16 cellular contexts compared by ENCODE assay signal in genomic region chr3:180181387-180181786, GRCh38.
DNase-seq lines count a peak whose midpoint lies in the region; ATAC-seq and TF ChIP-seq lines count a peak whose summit lies in the region.
"Had no signal": no experiment of that assay in that cellular context is flagged by ENCODE, and none has a peak within 500 bp of the region (broad histone marks: within the 10 kb centered on the region; RNA-seq: fewer than 3 reads in every experiment).

No MANE protein-coding gene starts in this region.

- no peak overlapping the region for H3K4me3 ChIP-seq in breast epithelium
- no peak overlapping the region for H3K4me3 ChIP-seq in mammary epithelial cell (replicated peaks in 1 of 3; ENCODE audit: insufficient read depth in 1 of 3, low read depth in 2 of 3, low read length in 3 of 3)
- no peak overlapping the region for H3K4me3 ChIP-seq in mesenchymal stem cell (ENCODE audit: insufficient read depth in 1 of 2, low read depth in 1 of 2, low read length in 2 of 2)
- H3K4me3 ChIP-seq in A673 (ENCODE audit: low read depth, low read length, poor library complexity, severe bottlenecking): no peak overlapping the region
- H3K4me3 ChIP-seq: BLaER1 treated with 17β-estradiol and CSF1 and Interleukin-3, amounts not matched to agents 10 nM and 100 nM; GM12878; GM23338; HAP-1 had no signal

- DNase-seq in MCF 10A (ENCODE audit: unreplicated experiment) (no peak), breast epithelium (ENCODE audit: low spot score in 2 of 2) (no peak), mammary epithelial cell (no peak), mesenchymal stem cell (no peak), A673 (ENCODE audit: low spot score) (no peak), mesothelial cell of epicardium (ENCODE audit: low spot score in 2 of 2, unreplicated experiment in 2 of 2) (no peak), T-helper 17 cell (no peak)
- DNase-seq: Calu3; CD4-positive, alpha-beta T cell; DMS 273 treated with DMSO at 0.1 percent for 48 hours had no signal

- CTCF ChIA-PET in MCF 10A (lab: Yijun Ruan, JAX) (no interaction called here), mammary epithelial cell (lab: Charles Lee; ENCODE audit: low non-redundant PET) (no interaction called here), A673 (lab: Charles Lee) (no interaction called here)

- no peaks in the 10 kb centered on the region for H4K20me1 ChIP-seq in mammary epithelial cell (ENCODE audit: insufficient read depth, low read length)
- H4K20me1 ChIP-seq: BLaER1 treated with 17β-estradiol and CSF1 and Interleukin-3, amounts not matched to agents 10 nM and 100 nM had no signal

- no peak overlapping the region for H2BK15ac ChIP-seq in mesenchymal stem cell (ENCODE audit: low read depth, poor library complexity, severe bottlenecking)

- H3K4me2 ChIP-seq in mammary epithelial cell (ENCODE audit: insufficient read depth, low read depth, low read length) (no peak overlapping the region), mesenchymal stem cell (ENCODE audit: low read length, poor library complexity, severe bottlenecking) (no peak overlapping the region)

- no peaks in the 10 kb centered on the region for H3K36me3 ChIP-seq in breast epithelium
- no peaks in the 10 kb centered on the region for H3K36me3 ChIP-seq in mammary epithelial cell (ENCODE audit: insufficient read depth, low read length)
- no peaks in the 10 kb centered on the region for H3K36me3 ChIP-seq in mesenchymal stem cell (ENCODE audit: control insufficient read depth in 1 of 2, insufficient read depth in 2 of 2, low read depth in 1 of 2, low read length in 2 of 2)
- no peaks in the 10 kb centered on the region for H3K36me3 ChIP-seq in A673 (ENCODE audit: insufficient read depth, low read length, poor library complexity, severe bottlenecking)
- H3K36me3 ChIP-seq: BLaER1 treated with 17β-estradiol and CSF1 and Interleukin-3, amounts not matched to agents 10 nM and 100 nM; HAP-1 had no signal

- no peak overlapping the region for H2BK5ac ChIP-seq in mesenchymal stem cell (ENCODE audit: low read depth, low read length, poor library complexity, severe bottlenecking)

- ATAC-seq in T-helper 17 cell: no peak
- ATAC-seq: GM12878, GM23338 had no signal

- no peak overlapping the region for H3K14ac ChIP-seq in mesenchymal stem cell (ENCODE audit: low read length in 2 of 2)

- H2BK120ac ChIP-seq in mesenchymal stem cell (ENCODE audit: low read depth, low read length): no peak overlapping the region

- dilution Hi-C loops in mammary epithelial cell (cut with HindIII; ENCODE audit: low sequenced_read_pairs): no loop called here

- no peak for TF ChIP-seq POLR2A in breast epithelium (IDR thresholded peaks at IDR 0.05)

- H2AK5ac ChIP-seq in mesenchymal stem cell (ENCODE audit: low read length, severe bottlenecking): no peak overlapping the region

- H3K27me3 ChIP-seq in breast epithelium (no peaks in the 10 kb centered on the region), mammary epithelial cell (ENCODE audit: insufficient read depth, low read length) (no peaks in the 10 kb centered on the region), mesenchymal stem cell (ENCODE audit: control insufficient read depth in 1 of 2, insufficient read depth in 1 of 2, low read length in 2 of 2) (no peaks in the 10 kb centered on the region), A673 (replicated peaks; ENCODE audit: insufficient read depth, low read depth, low read length, poor library complexity) (peaks cover 4% of the 10 kb centered on the region)
- H3K27me3 ChIP-seq: BLaER1 treated with 17β-estradiol and CSF1 and Interleukin-3, amounts not matched to agents 10 nM and 100 nM had no signal

- no peak overlapping the region for H3K9ac ChIP-seq in mammary epithelial cell (ENCODE audit: insufficient read depth, low read length)
- peak overlapping the region; percentile 63 for H3K9ac ChIP-seq in mesenchymal stem cell (ENCODE audit: low read length)
- H3K9ac ChIP-seq: BLaER1 treated with 17β-estradiol and CSF1 and Interleukin-3, amounts not matched to agents 10 nM and 100 nM had no signal

- intact Hi-C loops in MCF 10A (cut with micrococcal nuclease): no loop called here
- intact Hi-C loops in breast epithelium (cut with DNase I; ENCODE audit: low total_unique reads): no loop called here
- intact Hi-C loops in mammary epithelial cell (cut with micrococcal nuclease): no loop called here
- intact Hi-C loops in A673 (cut with micrococcal nuclease; ENCODE audit: unreplicated experiment): no loop called here

- H3K9me3 Mint-ChIP-seq in MCF 10A (ENCODE audit: unreplicated experiment) (no peaks in the 10 kb centered on the region), mesothelial cell of epicardium (no peaks in the 10 kb centered on the region)
- H3K9me3 Mint-ChIP-seq: CD4-positive, alpha-beta T cell; GM23338; HFFc6 had no signal

- H3K4me1 ChIP-seq in breast epithelium (no peaks in the 10 kb centered on the region), mammary epithelial cell (ENCODE audit: insufficient read depth, low read length) (peaks cover 4% of the 10 kb centered on the region), mesenchymal stem cell (ENCODE audit: control insufficient read depth, insufficient read depth, low read depth, low read length) (no peaks in the 10 kb centered on the region), A673 (ENCODE audit: insufficient read depth, low read length, poor library complexity, severe bottlenecking) (no peaks in the 10 kb centered on the region)
- H3K4me1 ChIP-seq: HAP-1 had no signal

- H3K79me1 ChIP-seq in mesenchymal stem cell (replicated peaks; ENCODE audit: low read length, poor library complexity, severe bottlenecking): no peaks in the 10 kb centered on the region

- in situ Hi-C loops in mammary epithelial cell (cut with MboI; ENCODE audit: low sequenced_read_pairs in 2 of 2): no loop called here

- H3K36me3 Mint-ChIP-seq in MCF 10A (ENCODE audit: insufficient read depth, unreplicated experiment): no peaks in the 10 kb centered on the region
- H3K36me3 Mint-ChIP-seq in mesothelial cell of epicardium: no peaks in the 10 kb centered on the region
- H3K36me3 Mint-ChIP-seq in T-helper 17 cell (ENCODE audit: low read depth): no peaks in the 10 kb centered on the region

- no peak overlapping the region for H2BK12ac ChIP-seq in mesenchymal stem cell (ENCODE audit: low read length in 2 of 2)

- peaks cover 2% of the 10 kb centered on the region for H3K79me2 ChIP-seq in mammary epithelial cell (ENCODE audit: insufficient read depth, low read length)

- H3K9me3 ChIP-seq in breast epithelium: no peaks in the 10 kb centered on the region
- H3K9me3 ChIP-seq in mammary epithelial cell (replicated peaks; ENCODE audit: insufficient read depth, low read length): no peaks in the 10 kb centered on the region
- no peaks in the 10 kb centered on the region for H3K9me3 ChIP-seq in mesenchymal stem cell (ENCODE audit: control insufficient read depth, low read length)
- no peaks in the 10 kb centered on the region for H3K9me3 ChIP-seq in A673 (ENCODE audit: low read depth, low read length, poor library complexity, severe bottlenecking)
- H3K9me3 ChIP-seq in T-helper 17 cell (ENCODE audit: control insufficient read depth, low read length, poor library complexity, severe bottlenecking): no peaks in the 10 kb centered on the region
- H3K9me3 ChIP-seq: BLaER1 treated with 17β-estradiol and CSF1 and Interleukin-3, amounts not matched to agents 10 nM and 100 nM; HAP-1 had no signal

- BruUV-seq in MCF 10A (replicated peaks; lab: Mats Ljungman, UMichigan) (no TSS peak), mammary epithelial cell (replicated peaks; lab: Mats Ljungman, UMichigan) (no TSS peak), A673 (replicated peaks; lab: Mats Ljungman, UMichigan) (no TSS peak)

- TF ChIP-seq CTCF in MCF 10A (IDR thresholded peaks at IDR 0.05; ENCODE audit: unreplicated experiment) (no peak), breast epithelium (IDR thresholded peaks at IDR 0.05) (no peak), mammary epithelial cell (conservative IDR thresholded peaks at IDR 0.05 in 1 of 2, IDR thresholded peaks at IDR 0.05 in 1 of 2; ENCODE audit: extremely low read depth in 1 of 2, insufficient read depth in 1 of 2, low read depth in 1 of 2, low read length in 2 of 2) (no peak), A673 (conservative IDR thresholded peaks at IDR 0.05; ENCODE audit: low read depth, low read length) (no peak), mesothelial cell of epicardium (IDR thresholded peaks at IDR 0.05; ENCODE audit: unreplicated experiment) (no peak)

- no peaks in the 10 kb centered on the region for H3K27me3 Mint-ChIP-seq in MCF 10A (ENCODE audit: insufficient read depth, unreplicated experiment)
- H3K27me3 Mint-ChIP-seq in mesothelial cell of epicardium (ENCODE audit: low read depth): no peaks in the 10 kb centered on the region
- H3K27me3 Mint-ChIP-seq in T-helper 17 cell: no peaks in the 10 kb centered on the region
- H3K27me3 Mint-ChIP-seq: CD4-positive, alpha-beta T cell had no signal

- H4K91ac ChIP-seq in mesenchymal stem cell (ENCODE audit: low read length): no peak overlapping the region

- H3K18ac ChIP-seq in mesenchymal stem cell (ENCODE audit: low read depth in 1 of 2, low read length in 2 of 2): no peak overlapping the region

- H3K4me1 Mint-ChIP-seq in MCF 10A (ENCODE audit: insufficient read depth, unreplicated experiment) (peaks cover 24% of the 10 kb centered on the region), mesothelial cell of epicardium (no peaks in the 10 kb centered on the region), T-helper 17 cell (no peaks in the 10 kb centered on the region)

- no peak overlapping the region for H4K8ac ChIP-seq in mesenchymal stem cell (ENCODE audit: low read length)

- POLR2A ChIA-PET in MCF 10A (lab: Yijun Ruan, JAX) (no interaction called here), A673 (lab: Charles Lee; ENCODE audit: low non-redundant PET) (no interaction called here)

- H2AFZ ChIP-seq in mammary epithelial cell (ENCODE audit: low read depth, low read length) (no peak overlapping the region), mesenchymal stem cell (ENCODE audit: low read depth, low read length) (no peak overlapping the region)
- H2AFZ ChIP-seq: GM23338 had no signal

- no peak overlapping the region for H3K27ac ChIP-seq in breast epithelium
- H3K27ac ChIP-seq in mammary epithelial cell (ENCODE audit: insufficient read depth, low read depth, low read length): peak overlapping the region; percentile 41
- H3K27ac ChIP-seq in mesenchymal stem cell (ENCODE audit: low read length, poor library complexity, severe bottlenecking): no peak overlapping the region
- no peak overlapping the region for H3K27ac ChIP-seq in A673 (ENCODE audit: low read depth, low read length, poor library complexity, severe bottlenecking)
- H3K27ac ChIP-seq: 22Rv1; BLaER1 treated with 17β-estradiol and CSF1 and Interleukin-3, amounts not matched to agents 10 nM and 100 nM had no signal

- H3K23ac ChIP-seq in mesenchymal stem cell (ENCODE audit: low read length in 2 of 2): no peak overlapping the region

- H3K27ac Mint-ChIP-seq in MCF 10A (ENCODE audit: low read depth, unreplicated experiment) (peak overlapping the region; percentile 95), mesothelial cell of epicardium (no peak overlapping the region), T-helper 17 cell (no peak overlapping the region)
- H3K27ac Mint-ChIP-seq: CD4-positive, alpha-beta T cell; GM23338 had no signal

- H3K4ac ChIP-seq in mesenchymal stem cell (ENCODE audit: low read depth in 1 of 2, low read length in 2 of 2): no peak overlapping the region

- no peak overlapping the region for H3K4me3 Mint-ChIP-seq in MCF 10A (ENCODE audit: unreplicated experiment)
- no peak overlapping the region for H3K4me3 Mint-ChIP-seq in mesothelial cell of epicardium
- no peak overlapping the region for H3K4me3 Mint-ChIP-seq in T-helper 17 cell
- H3K4me3 Mint-ChIP-seq: CD4-positive, alpha-beta T cell; GM23338; HFFc6 had no signal
